In genomic region chr16:29824589-29825144, GRCh38 we compare ENCODE assay signal across 6 cellular contexts. TPM values are rescaled to one million over a fixed set of nuclear protein-coding genes. Genes with fewer than 3 reads are reported as not detected.
DNase-seq lines count a peak whose midpoint lies in the region; ATAC-seq, FAIRE-seq and TF ChIP-seq lines count a peak whose summit lies in the region.

No MANE protein-coding gene starts in this region.

- BruUV-seq in HCT116 (replicated peaks; lab: Mats Ljungman, UMichigan), result no TSS peak
- no TSS peak for BruUV-seq in GM12878 (replicated peaks; lab: Mats Ljungman, UMichigan)

- H3K27me3 Mint-ChIP-seq in neural progenitor cell (ENCODE audit: insufficient read depth, low read depth), result peaks cover 11% of the 10 kb centered on the region

- SMC1A ChIA-PET in GM12878 (lab: Charles Lee; ENCODE audit: uncharacterized antibody, unreplicated experiment), result interaction anchor here (1.6 kb wide), 1 partner anchor 24 kb away, joined by 12 read pairs; no protein-coding TSS in a partner anchor

- peak overlapping the region; percentile 78 for H3K4me2 ChIP-seq in HCT116 (ENCODE audit: low read length)
- H3K4me2 ChIP-seq in GM12878 (ENCODE audit: control insufficient read depth, insufficient read depth), result peak overlapping the region; percentile 70
- no peak overlapping the region for H3K4me2 ChIP-seq in neural progenitor cell

- FAIRE-seq in GM12878 (lab: Jason Lieb, UNC), result no peak

- ATAC-seq in HCT116, result no peak
- no peak for ATAC-seq in GM12878
- ATAC-seq in HG03571 (IDR thresholded peaks at IDR 0.05; ENCODE audit: unreplicated experiment), result no peak
- ATAC-seq in foreskin keratinocyte, result no peak

- TF ChIP-seq CTCF in HCT116 (IDR thresholded peaks at IDR 0.05 in 2 of 3, conservative IDR thresholded peaks at IDR 0.05 in 1 of 3; ENCODE audit: borderline replicate concordance in 1 of 3, insufficient read depth in 1 of 3, low read depth in 2 of 3, low read length in 2 of 3) (no peak), GM12878 (IDR thresholded peaks at IDR 0.05 in 2 of 3, conservative IDR thresholded peaks at IDR 0.05 in 1 of 3; ENCODE audit: control insufficient read depth in 2 of 3, extremely low read depth in 1 of 3, insufficient read depth in 1 of 3, low read depth in 3 of 3, low read length in 3 of 3) (no peak), neural progenitor cell (IDR thresholded peaks at IDR 0.05) (no peak), foreskin keratinocyte (conservative IDR thresholded peaks at IDR 0.05) (no peak)

- POLR2A ChIA-PET in HCT116 (lab: Charles Lee), result interaction anchor here (1.1 to 1.4 kb wide), 2 partner anchors 9 to 17 kb away, joined by 3 to 5 read pairs; partner anchors contain the start of gene PAGR1
- POLR2A ChIA-PET in GM12878 (lab: Charles Lee), result interaction anchor here (0.5 to 1.5 kb wide), 5 partner anchors 17 to 160 kb away, joined by 3 to 7 read pairs (median 3); no protein-coding TSS in a partner anchor

- peaks cover 45% of the 10 kb centered on the region for H3K79me2 ChIP-seq in HCT116 (ENCODE audit: insufficient read depth, low read length)
- H3K79me2 ChIP-seq in GM12878 (ENCODE audit: control insufficient read depth, insufficient read depth, low read length), result peaks cover 49% of the 10 kb centered on the region
- H3K79me2 ChIP-seq in neural progenitor cell (ENCODE audit: low read depth), result no peaks in the 10 kb centered on the region

- TF ChIP-seq POLR2A in HCT116 (IDR thresholded peaks at IDR 0.05; ENCODE audit: borderline replicate concordance, extremely low read depth, insufficient read depth, insufficient read length) (no peak), GM12878 (IDR thresholded peaks at IDR 0.05; ENCODE audit: low read depth, low read length) (no peak)

- CTCF ChIA-PET in HCT116 (lab: Charles Lee) (interaction anchor here (0.6 to 4.9 kb wide), 3 partner anchors 8 to 208 kb away, joined by 3 to 29 read pairs (median 12); partner anchors contain the start of gene PAGR1), GM12878 (lab: Yijun Ruan, JAX) (interaction anchor here (0.6 to 6.4 kb wide), 3 partner anchors 17 to 33 kb away, joined by 3 to 55 read pairs (median 3); no protein-coding TSS in a partner anchor)

- DNase-seq in HCT116 (ENCODE audit: low read depth, low spot score), result no peak
- no peak for DNase-seq in GM12878 (ENCODE audit: low read depth, low spot score)
- DNase-seq in neural progenitor cell (ENCODE audit: low spot score), result no peak
- no peak for DNase-seq in germinal center (ENCODE audit: low spot score)
- no peak for DNase-seq in foreskin keratinocyte

- H3K9me3 ChIP-seq in HCT116 (ENCODE audit: control insufficient read depth in 1 of 2, insufficient read depth in 1 of 2, low read depth in 1 of 2, low read length in 2 of 2), result no peaks in the 10 kb centered on the region
- H3K9me3 ChIP-seq in GM12878 (replicated peaks; ENCODE audit: control insufficient read depth, insufficient read depth, low read length), result no peaks in the 10 kb centered on the region
- H3K9me3 ChIP-seq in neural progenitor cell (ENCODE audit: low read depth), result no peaks in the 10 kb centered on the region

- peaks cover 74 to 99% of the 10 kb centered on the region in 2 experiments for H3K4me1 ChIP-seq in HCT116 (ENCODE audit: control insufficient read depth in 1 of 2, insufficient read depth in 2 of 2, low read length in 2 of 2)
- H3K4me1 ChIP-seq in GM12878 (ENCODE audit: control insufficient read depth, insufficient read depth, low read length), result peaks cover 13% of the 10 kb centered on the region
- H3K4me1 ChIP-seq in neural progenitor cell, result peaks cover 14% of the 10 kb centered on the region
- H3K4me1 ChIP-seq in foreskin keratinocyte, result peaks cover 18% of the 10 kb centered on the region

- intact Hi-C loops in HCT116 (cut with micrococcal nuclease), result no loop called here
- intact Hi-C loops in GM12878 (cut with micrococcal nuclease; ENCODE audit: unreplicated experiment), result loop anchor here (5.0 kb wide), 1 partner anchor 38 kb away; the partner anchor contains the start of gene CDIPT

- no peaks in the 10 kb centered on the region for H3K9me3 Mint-ChIP-seq in neural progenitor cell

- H3K27ac ChIP-seq in HCT116 (ENCODE audit: low read depth, low read length) (peak overlapping the region; percentile 98), GM12878 (ENCODE audit: control insufficient read depth, insufficient read depth) (peak overlapping the region; percentile 16), neural progenitor cell (peak overlapping the region; percentile 5), foreskin keratinocyte (no peak overlapping the region)

- H3K36me3 Mint-ChIP-seq in neural progenitor cell, result no peaks in the 10 kb centered on the region

- no peaks in the 10 kb centered on the region; a peak in 1 of 4 replicates for H3K36me3 ChIP-seq in HCT116 (ENCODE audit: control insufficient read depth in 1 of 2, insufficient read depth in 2 of 2, low read length in 2 of 2)
- H3K36me3 ChIP-seq in GM12878 (ENCODE audit: control insufficient read depth in 2 of 2, insufficient read depth in 2 of 2, low read length in 1 of 2), result no peaks in the 10 kb centered on the region; a peak in 1 of 4 replicates
- no peaks in the 10 kb centered on the region for H3K36me3 ChIP-seq in neural progenitor cell

- H3K4me3 Mint-ChIP-seq in neural progenitor cell, result no peak overlapping the region

- H4K20me1 ChIP-seq in HCT116 (ENCODE audit: insufficient read depth), result no peaks in the 10 kb centered on the region; the same call in 1 of the 2 replicates
- H4K20me1 ChIP-seq in GM12878 (ENCODE audit: control insufficient read depth, insufficient read depth), result 0 out of 2 replicates have a peak, but pooled peaks cover 3% of the 10 kb centered on the region
- H4K20me1 ChIP-seq in neural progenitor cell (ENCODE audit: low read depth), result peaks cover 10% of the 10 kb centered on the region

- RAD21 ChIA-PET in HCT116 (lab: Charles Lee; ENCODE audit: low non-redundant PET in 1 of 2, low total read pairs in 2 of 2, uncharacterized antibody in 2 of 2, unreplicated experiment in 2 of 2), result no interaction called here
- RAD21 ChIA-PET in GM12878 (lab: Charles Lee; ENCODE audit: unreplicated experiment), result interaction anchor here (1.1 kb wide), 1 partner anchor 23 kb away, joined by 4 read pairs; no protein-coding TSS in a partner anchor

- peak overlapping the region; percentile 43 for H3K27ac Mint-ChIP-seq in neural progenitor cell

- H3K9me2 ChIP-seq in HCT116 (ENCODE audit: insufficient read depth), result no peaks in the 10 kb centered on the region

- H3K4me1 Mint-ChIP-seq in neural progenitor cell, result peaks cover 26% of the 10 kb centered on the region

- H3F3A ChIP-seq in neural progenitor cell (ENCODE audit: low read depth), result peaks cover 43% of the 10 kb centered on the region

- in situ Hi-C loops in GM12878 (cut with MboI), result no loop called here

- TF ChIP-seq RAD21 in HCT116 (IDR thresholded peaks at IDR 0.05; ENCODE audit: low read depth) (no peak), GM12878 (IDR thresholded peaks at IDR 0.05; ENCODE audit: insufficient read depth, low read depth, low read length) (no peak)

- H3K9ac ChIP-seq in HCT116 (ENCODE audit: low read length) (peak overlapping the region; percentile 56), GM12878 (ENCODE audit: control insufficient read depth, insufficient read depth, low read length) (peak overlapping the region; percentile 46; the same call in 1 of the 2 replicates), neural progenitor cell (no peak overlapping the region)

- H3K4me3 ChIP-seq in HCT116 (replicated peaks in 1 of 2; ENCODE audit: low read depth in 1 of 2, low read length in 2 of 2) (peak overlapping the region in 1 of 2 experiments; percentile 38; a peak in 2 of 4 replicates), GM12878 (no peak overlapping the region), neural progenitor cell (no peak overlapping the region)

- no peak for TF ChIP-seq EP300 in GM12878 (IDR thresholded peaks at IDR 0.05; ENCODE audit: borderline replicate concordance in 1 of 2, control insufficient read depth in 1 of 2, low read depth in 2 of 2, low read length in 2 of 2)

- no peak overlapping the region for H2AFZ ChIP-seq in HCT116 (ENCODE audit: low read depth, low read length, poor library complexity, severe bottlenecking)
- no peak overlapping the region for H2AFZ ChIP-seq in GM12878 (ENCODE audit: control insufficient read depth, low read depth, low read length)
- no peak overlapping the region for H2AFZ ChIP-seq in neural progenitor cell (replicated peaks)

- H3K27me3 ChIP-seq in HCT116 (ENCODE audit: insufficient read depth, low read length), result no peaks in the 10 kb centered on the region
- no peaks in the 10 kb centered on the region for H3K27me3 ChIP-seq in GM12878 (replicated peaks in 1 of 2; ENCODE audit: control insufficient read depth in 2 of 2, insufficient read depth in 2 of 2, low read length in 1 of 2)
- H3K27me3 ChIP-seq in neural progenitor cell, result no peaks in the 10 kb centered on the region
- no peaks in the 10 kb centered on the region for H3K27me3 ChIP-seq in foreskin keratinocyte

- 77% methylated on average over 7 of the region's 7 CpGs for WGBS in GM12878 (ENCODE audit: insufficient coverage, insufficient replicate concordance, low lambda C conversion rate, missing lambda C conversion rate)

RNA-seq across cellular contexts. Expression of gene MVP, which starts 4.4 kb away (rescaled TPM):
- total RNA-seq in HCT116 (2021; ENCODE audit: unreplicated experiment) (75.1 TPM), GM12878 (2014; rRNA removed) (60.2 and 67.9 TPM in 2 replicates), GM12878 (2014; rRNA removed; fragmentation: Illumina TruSeq; extraction: Trizol) (28.1 and 28.9 TPM in 2 replicates), GM12878 (2021) (62.5 and 62.7 TPM in 2 replicates), neural progenitor cell (ENCODE audit: low replicate concordance) (2.4 and 4.4 TPM in 2 replicates), foreskin keratinocyte (132 and 138 TPM in 2 replicates)
- 89.5 and 100 TPM in 2 replicates for polyA plus RNA-seq in HCT116 (2012)
- 84.4 and 84.6 TPM in 2 replicates for total RNA-seq in GM12878 (2013; cell fraction: nucleolus; rRNA removed)
- 32.9 TPM for polyA plus RNA-seq in GM12878 (2011; ENCODE audit: low read depth)
- polyA plus RNA-seq in GM12878 (2011; rRNA removed) (26.8 and 74.2 TPM in 2 replicates), GM12878 (2014; fragmentation: Illumina TruSeq; extraction: Trizol) (18.5 and 37.3 TPM in 2 replicates), GM12878 (2014; fragmentation: Nextera tagmentation; extraction: Ambion mirVana) (1 to 10 TPM in 1 of 2 experiments, under 1 TPM in 1; 0.98 to 1.2 TPM), GM12878 (2014; rRNA removed) (46.7 and 56.9 TPM in 2 replicates), GM12878 (2016; fragmentation: Nextera tagmentation; extraction: Ambion mirVana) (10 to 100 TPM; 63.5 to 64.6 TPM), foreskin keratinocyte (111 and 123 TPM in 2 replicates)
- 59.9 and 79.0 TPM in 2 replicates for polyA plus RNA-seq in GM12878 (2011; cell fraction: cytosol; rRNA removed)
- 152 and 155 TPM in 2 replicates for polyA plus RNA-seq in GM12878 (2011; cell fraction: nucleus; rRNA removed)
- 54.3 and 57.3 TPM in 2 replicates for polyA plus RNA-seq in GM12878 (2012)
- 183 and 191 TPM in 2 replicates for polyA minus RNA-seq in GM12878 (2011; rRNA and poly(A)+ RNA removed)
- polyA minus RNA-seq in GM12878 (2011; cell fraction: cytosol; rRNA and poly(A)+ RNA removed), result 59.3 and 71.4 TPM in 2 replicates
- 47.4 and 71.8 TPM in 2 replicates for polyA minus RNA-seq in GM12878 (2011; cell fraction: nucleus; rRNA and poly(A)+ RNA removed)

RNA-seq across cellular contexts. Expression of gene PAGR1, which starts 8.7 kb away (rescaled TPM):
- total RNA-seq in HCT116 (2021; ENCODE audit: unreplicated experiment) (28.9 TPM), GM12878 (2014; rRNA removed) (31.5 and 33.4 TPM in 2 replicates), GM12878 (2014; rRNA removed; fragmentation: Illumina TruSeq; extraction: Trizol) (15.0 and 19.6 TPM in 2 replicates), GM12878 (2021) (26.5 and 27.2 TPM in 2 replicates), neural progenitor cell (ENCODE audit: low replicate concordance) (47.2 and 88.3 TPM in 2 replicates), foreskin keratinocyte (41.9 and 50.4 TPM in 2 replicates)
- 20.0 and 26.5 TPM in 2 replicates for polyA plus RNA-seq in HCT116 (2012)
- 18.3 and 23.4 TPM in 2 replicates for total RNA-seq in GM12878 (2013; cell fraction: nucleolus; rRNA removed)
- 8.9 TPM for polyA plus RNA-seq in GM12878 (2011; ENCODE audit: low read depth)
- polyA plus RNA-seq in GM12878 (2011; rRNA removed) (14.9 and 16.0 TPM in 2 replicates), GM12878 (2014; fragmentation: Illumina TruSeq; extraction: Trizol) (4.4 and 11.5 TPM in 2 replicates), GM12878 (2014; fragmentation: Nextera tagmentation; extraction: Ambion mirVana) (1 to 10 TPM; 1.1 to 5.5 TPM), GM12878 (2014; rRNA removed) (29.6 and 34.5 TPM in 2 replicates), GM12878 (2016; fragmentation: Nextera tagmentation; extraction: Ambion mirVana) (10 to 100 TPM; 44.6 to 57.7 TPM), foreskin keratinocyte (51.7 and 54.6 TPM in 2 replicates)
- polyA plus RNA-seq in GM12878 (2011; cell fraction: cytosol; rRNA removed), result 20.7 and 21.3 TPM in 2 replicates
- 10.5 and 13.7 TPM in 2 replicates for polyA plus RNA-seq in GM12878 (2011; cell fraction: nucleus; rRNA removed)
- polyA plus RNA-seq in GM12878 (2012), result 19.7 and 20.0 TPM in 2 replicates
- polyA minus RNA-seq in GM12878 (2011; rRNA and poly(A)+ RNA removed), result 2.5 and 5.9 TPM in 2 replicates
- 5.0 and 8.2 TPM in 2 replicates for polyA minus RNA-seq in GM12878 (2011; cell fraction: cytosol; rRNA and poly(A)+ RNA removed)
- 6.3 and 9.0 TPM in 2 replicates for polyA minus RNA-seq in GM12878 (2011; cell fraction: nucleus; rRNA and poly(A)+ RNA removed)

RNA-seq across cellular contexts. Expression of gene PRRT2, which starts 12.7 kb away (rescaled TPM):
- total RNA-seq in HCT116 (2021; ENCODE audit: unreplicated experiment), result 4.0 TPM
- 2.5 and 2.6 TPM in 2 replicates for polyA plus RNA-seq in HCT116 (2012)
- 3.0 and 3.8 TPM in 2 replicates for total RNA-seq in GM12878 (2013; cell fraction: nucleolus; rRNA removed)
- not detected in 2 replicates for total RNA-seq in GM12878 (2014; rRNA removed)
- total RNA-seq in GM12878 (2014; rRNA removed; fragmentation: Illumina TruSeq; extraction: Trizol), result 0.09 TPM in 1 of 2 replicates, not detected in the other
- 0.35 and 0.49 TPM in 2 replicates for total RNA-seq in GM12878 (2021)
- 0.13 TPM for polyA plus RNA-seq in GM12878 (2011; ENCODE audit: low read depth)
- 0.10 and 0.12 TPM in 2 replicates for polyA plus RNA-seq in GM12878 (2011; rRNA removed)
- 0.12 and 0.13 TPM in 2 replicates for polyA plus RNA-seq in GM12878 (2011; cell fraction: cytosol; rRNA removed)
- polyA plus RNA-seq in GM12878 (2011; cell fraction: nucleus; rRNA removed), result 3.2 and 3.5 TPM in 2 replicates
- 0.63 and 0.68 TPM in 2 replicates for polyA plus RNA-seq in GM12878 (2012)
- 0.16 TPM in 1 of 2 replicates, not detected in the other for polyA plus RNA-seq in GM12878 (2014; fragmentation: Illumina TruSeq; extraction: Trizol)
- polyA plus RNA-seq in GM12878 (2014; fragmentation: Nextera tagmentation; extraction: Ambion mirVana), result not detected
- polyA plus RNA-seq in GM12878 (2014; rRNA removed), result 0.12 and 0.22 TPM in 2 replicates
- polyA plus RNA-seq in GM12878 (2016; fragmentation: Nextera tagmentation; extraction: Ambion mirVana), result under 1 TPM; 0.08 to 0.11 TPM
- polyA minus RNA-seq in GM12878 (2011; rRNA and poly(A)+ RNA removed), result 0.07 and 0.46 TPM in 2 replicates
- not detected in 2 replicates for polyA minus RNA-seq in GM12878 (2011; cell fraction: cytosol; rRNA and poly(A)+ RNA removed)
- polyA minus RNA-seq in GM12878 (2011; cell fraction: nucleus; rRNA and poly(A)+ RNA removed), result 0.48 and 1.1 TPM in 2 replicates
- total RNA-seq in neural progenitor cell (ENCODE audit: low replicate concordance), result 23.5 and 71.4 TPM in 2 replicates
- 0.11 and 0.51 TPM in 2 replicates for total RNA-seq in foreskin keratinocyte
- polyA plus RNA-seq in foreskin keratinocyte, result 0.06 and 0.24 TPM in 2 replicates

RNA-seq across cellular contexts. Expression of gene MAZ, which starts 18.3 kb away (rescaled TPM):
- total RNA-seq in HCT116 (2021; ENCODE audit: unreplicated experiment), result 256 TPM
- 305 and 354 TPM in 2 replicates for polyA plus RNA-seq in HCT116 (2012)
- total RNA-seq in GM12878 (2013; cell fraction: nucleolus; rRNA removed), result 33.0 and 41.7 TPM in 2 replicates
- 184 and 202 TPM in 2 replicates for total RNA-seq in GM12878 (2014; rRNA removed)
- 142 and 158 TPM in 2 replicates for total RNA-seq in GM12878 (2014; rRNA removed; fragmentation: Illumina TruSeq; extraction: Trizol)
- 305 and 309 TPM in 2 replicates for total RNA-seq in GM12878 (2021)
- polyA plus RNA-seq in GM12878 (2011; ENCODE audit: low read depth), result 63.0 TPM
- polyA plus RNA-seq in GM12878 (2011; rRNA removed), result 57.5 and 100 TPM in 2 replicates
- 148 and 190 TPM in 2 replicates for polyA plus RNA-seq in GM12878 (2011; cell fraction: cytosol; rRNA removed)
- polyA plus RNA-seq in GM12878 (2011; cell fraction: nucleus; rRNA removed), result 285 and 333 TPM in 2 replicates
- polyA plus RNA-seq in GM12878 (2012), result 205 and 242 TPM in 2 replicates
- polyA plus RNA-seq in GM12878 (2014; fragmentation: Illumina TruSeq; extraction: Trizol), result 105 and 184 TPM in 2 replicates
- polyA plus RNA-seq in GM12878 (2014; fragmentation: Nextera tagmentation; extraction: Ambion mirVana), result 10 to 100 TPM; 23.9 to 31.4 TPM
- 132 and 171 TPM in 2 replicates for polyA plus RNA-seq in GM12878 (2014; rRNA removed)
- polyA plus RNA-seq in GM12878 (2016; fragmentation: Nextera tagmentation; extraction: Ambion mirVana), result 10 to 100 TPM; 45.1 to 48.9 TPM
- polyA minus RNA-seq in GM12878 (2011; rRNA and poly(A)+ RNA removed), result 250 and 328 TPM in 2 replicates
- polyA minus RNA-seq in GM12878 (2011; cell fraction: cytosol; rRNA and poly(A)+ RNA removed), result 158 and 164 TPM in 2 replicates
- 42.4 and 67.7 TPM in 2 replicates for polyA minus RNA-seq in GM12878 (2011; cell fraction: nucleus; rRNA and poly(A)+ RNA removed)
- total RNA-seq in neural progenitor cell (ENCODE audit: low replicate concordance), result 120 and 220 TPM in 2 replicates
- total RNA-seq in foreskin keratinocyte, result 171 and 172 TPM in 2 replicates
- 154 and 167 TPM in 2 replicates for polyA plus RNA-seq in foreskin keratinocyte

RNA-seq across cellular contexts. Expression of gene KIF22, which starts 34.1 kb away (rescaled TPM):
- total RNA-seq in HCT116 (2021; ENCODE audit: unreplicated experiment), result 155 TPM
- 141 and 166 TPM in 2 replicates for polyA plus RNA-seq in HCT116 (2012)
- 88.5 and 96.1 TPM in 2 replicates for total RNA-seq in GM12878 (2013; cell fraction: nucleolus; rRNA removed)
- total RNA-seq in GM12878 (2014; rRNA removed), result 137 and 143 TPM in 2 replicates
- 92.6 and 94.3 TPM in 2 replicates for total RNA-seq in GM12878 (2014; rRNA removed; fragmentation: Illumina TruSeq; extraction: Trizol)
- 127 TPM in 2 replicates for total RNA-seq in GM12878 (2021)
- 35.8 TPM for polyA plus RNA-seq in GM12878 (2011; ENCODE audit: low read depth)
- 122 and 158 TPM in 2 replicates for polyA plus RNA-seq in GM12878 (2011; rRNA removed)
- polyA plus RNA-seq in GM12878 (2011; cell fraction: cytosol; rRNA removed), result 173 and 186 TPM in 2 replicates
- polyA plus RNA-seq in GM12878 (2011; cell fraction: nucleus; rRNA removed), result 349 and 382 TPM in 2 replicates
- polyA plus RNA-seq in GM12878 (2012), result 59.1 and 59.2 TPM in 2 replicates
- 115 and 116 TPM in 2 replicates for polyA plus RNA-seq in GM12878 (2014; fragmentation: Illumina TruSeq; extraction: Trizol)
- 10 to 100 TPM in 1 of 2 experiments, 1 to 10 TPM in 1; 7.6 to 16.9 TPM for polyA plus RNA-seq in GM12878 (2014; fragmentation: Nextera tagmentation; extraction: Ambion mirVana)
- 142 and 143 TPM in 2 replicates for polyA plus RNA-seq in GM12878 (2014; rRNA removed)
- 100 to 1,000 TPM; 156 TPM for polyA plus RNA-seq in GM12878 (2016; fragmentation: Nextera tagmentation; extraction: Ambion mirVana)
- 174 and 238 TPM in 2 replicates for polyA minus RNA-seq in GM12878 (2011; rRNA and poly(A)+ RNA removed)
- 71.2 and 87.7 TPM in 2 replicates for polyA minus RNA-seq in GM12878 (2011; cell fraction: cytosol; rRNA and poly(A)+ RNA removed)
- polyA minus RNA-seq in GM12878 (2011; cell fraction: nucleus; rRNA and poly(A)+ RNA removed), result 141 and 193 TPM in 2 replicates
- 173 and 275 TPM in 2 replicates for total RNA-seq in neural progenitor cell (ENCODE audit: low replicate concordance)
- 71.9 and 89.9 TPM in 2 replicates for total RNA-seq in foreskin keratinocyte
- polyA plus RNA-seq in foreskin keratinocyte, result 77.1 and 90.6 TPM in 2 replicates
